In genomic region chr1:182587666-182588438, GRCh38 we compare ENCODE assay signal across 9 cellular contexts. TPM values are rescaled to one million over a fixed set of nuclear protein-coding genes. Genes with fewer than 3 reads are reported as not detected.
DNase-seq lines count a peak whose midpoint lies in the region; ATAC-seq, FAIRE-seq and TF ChIP-seq lines count a peak whose summit lies in the region.
"Had no signal": no experiment of that assay in that cellular context is flagged by ENCODE, and none has a peak within 500 bp of the region (broad histone marks: within the 10 kb centered on the region; RNA-seq: fewer than 3 reads in every experiment).

No MANE protein-coding gene starts in this region.

- DNase-seq in AG04449 (ENCODE audit: low read depth, low spot score) (no peak), HFF-Myc (ENCODE audit: extremely low read depth, low read depth) (no peak), astrocyte of the spinal cord (ENCODE audit: low read depth, low spot score) (no peak), OCI-M2 (lab: John Stamatoyannopoulos, UW; ENCODE audit: unreplicated experiment) (no peak), foreskin keratinocyte (no peak), urothelium cell line (ENCODE audit: low spot score) (no peak)
- DNase-seq: NCI-H1048 had no signal

- no peak for TF ChIP-seq CTCF in AG04449 (IDR thresholded peaks at IDR 0.05; ENCODE audit: insufficient read depth, low read length, missing control alignments)
- TF ChIP-seq CTCF in HFF-Myc (IDR thresholded peaks at IDR 0.05; ENCODE audit: low read depth, low read length, missing control alignments) = no peak
- TF ChIP-seq CTCF in astrocyte of the spinal cord (IDR thresholded peaks at IDR 0.05; ENCODE audit: low read depth, low read length) = no peak
- TF ChIP-seq CTCF in foreskin keratinocyte (conservative IDR thresholded peaks at IDR 0.05) = no peak

- H3K27ac ChIP-seq in muscle layer of duodenum (ENCODE audit: low read length) = peak overlapping the region; percentile 96
- no peak overlapping the region for H3K27ac ChIP-seq in foreskin keratinocyte

- POLR2A ChIA-PET in AG04449 (lab: Yijun Ruan, JAX) = no interaction called here

- peaks cover 6 to 15% of the 10 kb centered on the region in 2 donors for H3K36me3 ChIP-seq in muscle layer of duodenum (ENCODE audit: control insufficient read depth in 1 of 2, insufficient read depth in 2 of 2, low read length in 2 of 2)

- no peak for FAIRE-seq in urothelium cell line (lab: Jason Lieb, UNC)

- H3K4me1 ChIP-seq in muscle layer of duodenum (ENCODE audit: control insufficient read depth in 1 of 2, insufficient read depth in 2 of 2, low read length in 2 of 2) (peaks cover 7 to 17% of the 10 kb centered on the region in 2 donors), foreskin keratinocyte (no peaks in the 10 kb centered on the region)

- CTCF ChIA-PET in AG04449 (lab: Yijun Ruan, JAX) = interaction anchor here (1.2 to 23.1 kb wide), 3 partner anchors 8 to 198 kb away, joined by 4 to 997 read pairs (median 65); partner anchors contain the start of gene NPL

- in situ Hi-C loops in astrocyte of the spinal cord (cut with HindIII; ENCODE audit: low sequenced_read_pairs) = no loop called here

- H3K4me3 ChIP-seq in AG04449 (ENCODE audit: low read depth, low read length) = peak overlapping the region; percentile 73
- peak overlapping the region; percentile 61 for H3K4me3 ChIP-seq in HFF-Myc (replicated peaks; ENCODE audit: low read depth, low read length)
- peak overlapping the region; percentile 76 for H3K4me3 ChIP-seq in astrocyte of the spinal cord (ENCODE audit: low read depth, low read length)
- H3K4me3 ChIP-seq in muscle layer of duodenum (ENCODE audit: low read depth in 1 of 2, low read length in 2 of 2) = peak overlapping the region; percentile 72 to 85

- H3K27me3 ChIP-seq in muscle layer of duodenum (ENCODE audit: low read depth, low read length) = no peaks in the 10 kb centered on the region
- no peaks in the 10 kb centered on the region for H3K27me3 ChIP-seq in foreskin keratinocyte

- ATAC-seq in HG03045 (IDR thresholded peaks at IDR 0.05; ENCODE audit: unreplicated experiment) = no peak
- no peak for ATAC-seq in foreskin keratinocyte

- no peaks in the 10 kb centered on the region for H3K9me3 ChIP-seq in muscle layer of duodenum (ENCODE audit: control insufficient read depth in 1 of 2, low read length in 2 of 2)

RNA-seq across cellular contexts. Expression of gene RNASEL, which starts 1.2 kb away (rescaled TPM):
- 3.2 TPM in 2 replicates for total RNA-seq in foreskin keratinocyte
- 1.1 and 1.2 TPM in 2 replicates for polyA plus RNA-seq in foreskin keratinocyte

RNA-seq across cellular contexts. Expression of gene RGS16, which starts 16.3 kb away (rescaled TPM):
- 0.07 and 0.14 TPM in 2 replicates for total RNA-seq in foreskin keratinocyte
- 0.06 and 0.10 TPM in 2 replicates for polyA plus RNA-seq in foreskin keratinocyte
